In the genomic region with DNA sequence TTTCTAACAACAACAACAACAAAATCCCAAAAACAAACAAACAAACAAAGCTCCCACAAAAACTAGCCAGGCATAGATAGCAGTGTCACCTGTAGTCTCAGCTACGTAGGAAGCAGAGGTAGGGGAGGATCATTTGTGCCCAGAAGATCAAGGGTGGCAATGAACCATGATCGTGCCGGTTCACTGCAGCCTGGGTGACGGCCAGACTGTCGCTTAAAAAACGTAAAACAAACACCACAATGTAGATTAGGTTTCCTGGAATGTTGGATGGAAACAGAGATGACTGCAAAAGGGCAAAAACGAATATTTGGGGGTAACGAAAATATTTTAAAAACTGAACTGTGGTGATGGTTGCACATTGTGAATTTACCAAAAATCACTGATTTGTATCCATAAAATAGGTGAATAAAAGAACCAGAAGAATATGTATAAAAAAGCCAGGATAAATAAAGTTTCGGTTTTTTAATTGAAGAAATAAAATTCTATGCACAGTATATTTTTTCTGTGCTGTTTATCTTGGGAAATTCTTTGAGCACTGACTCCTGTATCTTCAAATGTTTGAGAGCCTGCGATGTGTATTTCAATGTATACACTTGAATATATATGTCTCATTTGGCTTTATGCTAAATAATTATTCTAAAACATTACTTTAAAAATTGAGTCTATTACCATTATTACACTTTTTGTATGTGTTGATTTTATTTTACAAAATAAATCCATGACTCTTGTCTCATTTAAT, we compare ENCODE assay signal across 20 cellular contexts.
"Had no signal": no experiment of that assay in that cellular context is flagged by ENCODE, and none has a peak within 500 bp of the region (broad histone marks: within the 10 kb centered on the region; RNA-seq: fewer than 3 reads in every experiment).

No MANE protein-coding gene starts in this region.

- H2AFZ ChIP-seq: neural progenitor cell had no signal

- H3K27me3 Mint-ChIP-seq: activated CD8-positive, alpha-beta memory T cell treated with anti-CD3 and anti-CD28 coated beads, Interleukin-2, amount 10 ng/mL, durations not matched to agents 7 days and 5 days; activated T-cell treated with anti-CD3 and anti-CD28 coated beads, Interleukin-2, amount 50 U/mL, for 24 hours; brain; central memory CD8-positive, alpha-beta T cell; dendritic cell treated with granulocyte-macrophage colony-stimulating factor and Interleukin-4, amounts not matched to agents 40 ng/mL and 50 ng/mL, for 4 days had no signal

- H3K36me3 Mint-ChIP-seq: activated CD8-positive, alpha-beta memory T cell treated with anti-CD3 and anti-CD28 coated beads, Interleukin-2, amount 10 ng/mL, durations not matched to agents 7 days and 5 days; activated naive CD4-positive, alpha-beta T cell treated with anti-CD3 and anti-CD28 coated beads, Interleukin-2, amount 50 U/mL, for 72 hours; brain; neural progenitor cell had no signal

- H3K4me2 ChIP-seq: neural progenitor cell had no signal

- H3K9me3 ChIP-seq: esophagus muscularis mucosa, heart left ventricle, ovary, stomach, thoracic aorta had no signal

- H3K4me1 Mint-ChIP-seq: activated CD8-positive, alpha-beta memory T cell treated with anti-CD3 and anti-CD28 coated beads, Interleukin-2, amount 10 ng/mL, durations not matched to agents 7 days and 5 days; brain; central memory CD8-positive, alpha-beta T cell; neural progenitor cell had no signal

- H3K27ac Mint-ChIP-seq: activated CD8-positive, alpha-beta memory T cell treated with anti-CD3 and anti-CD28 coated beads, Interleukin-2, amount 10 ng/mL, durations not matched to agents 7 days and 5 days; activated naive CD4-positive, alpha-beta T cell treated with anti-CD3 and anti-CD28 coated beads, Interleukin-2, amount 50 U/mL, for 72 hours; activated T-cell treated with anti-CD3 and anti-CD28 coated beads, Interleukin-2, amount 50 U/mL, for 24 hours; brain; dendritic cell treated with granulocyte-macrophage colony-stimulating factor and Interleukin-4, amounts not matched to agents 40 ng/mL and 50 ng/mL, for 4 days; neural progenitor cell; T-helper 2 cell treated with Interferon-gamma antibody and Interleukin-4, amounts not matched to agents 5 μg/mL and 100 μg/mL, for 36 hours had no signal

- H3K27ac ChIP-seq: esophagus muscularis mucosa, heart left ventricle, neural progenitor cell, ovary, stomach, thoracic aorta had no signal

- H3K4me3 ChIP-seq: esophagus muscularis mucosa, heart left ventricle, neural progenitor cell, ovary, stomach, thoracic aorta had no signal

- ATAC-seq: activated CD4-positive, CD25-positive, alpha-beta regulatory T cell treated with anti-CD3 and anti-CD28 coated beads, Interleukin-2, amount 50 U/mL, for 24 hours; activated CD8-positive, alpha-beta memory T cell treated with anti-CD3 and anti-CD28 coated beads, Interleukin-2, amount 10 ng/mL, durations not matched to agents 7 days and 5 days; activated naive CD4-positive, alpha-beta T cell treated with anti-CD3 and anti-CD28 coated beads, Interleukin-2, amount 50 U/mL, for 72 hours; heart left ventricle had no signal

- H3K9me3 Mint-ChIP-seq: neural progenitor cell had no signal

- DNase-seq: activated CD4-positive, alpha-beta T cell treated with anti-CD3 and anti-CD28 coated beads, Interleukin-2, amount 50 U/mL, for 48 hours; activated CD8-positive, alpha-beta memory T cell treated with anti-CD3 and anti-CD28 coated beads, Interleukin-2, amount 10 ng/mL, durations not matched to agents 7 days and 5 days; activated effector memory CD4-positive, alpha-beta T cell treated with Interleukin-2 at 50 U/mL for 16 hours; activated T-cell treated with anti-CD3 and anti-CD28 coated beads, Interleukin-2, amount 50 U/mL, for 24 hours; amniotic stem cell; foreskin fibroblast; heart left ventricle; kidney; ovary; stimulated activated CD4-positive, alpha-beta T cell treated with anti-CD3 and anti-CD28 coated beads, Interleukin-4, amount 100 ng/mL, for 4 hours; stomach had no signal

- H3K9ac ChIP-seq: neural progenitor cell had no signal

- H3K27me3 ChIP-seq: esophagus muscularis mucosa, heart left ventricle, neural progenitor cell, ovary, stomach had no signal

- H3K36me3 ChIP-seq: esophagus muscularis mucosa, heart left ventricle, neural progenitor cell, ovary, stomach, thoracic aorta had no signal

- H3K4me3 Mint-ChIP-seq: activated CD8-positive, alpha-beta memory T cell treated with anti-CD3 and anti-CD28 coated beads, Interleukin-2, amount 10 ng/mL, durations not matched to agents 7 days and 5 days; activated T-cell treated with anti-CD3 and anti-CD28 coated beads, Interleukin-2, amount 50 U/mL, for 24 hours; brain; central memory CD8-positive, alpha-beta T cell; dendritic cell treated with granulocyte-macrophage colony-stimulating factor and Interleukin-4, amounts not matched to agents 40 ng/mL and 50 ng/mL, for 4 days; neural progenitor cell; T-helper 2 cell treated with Interferon-gamma antibody and Interleukin-4, amounts not matched to agents 5 μg/mL and 100 μg/mL, for 36 hours had no signal
